ENCODE assay signal across 1 cellular context in genomic region chr16:89431158-89431584, GRCh38.
TF ChIP-seq lines count a peak whose summit lies in the region.

No MANE protein-coding gene starts in this region.

TF ChIP-seq in HEK293, 187 proteins besides CTCF, POLR2A, EP300 and RAD21 (continued from another document):
- no peak for TF ChIP-seq ZNF513 (tag by site-specific recombination; IDR thresholded peaks at IDR 0.05)
- TF ChIP-seq ZNF223 (tag by site-specific recombination; IDR thresholded peaks at IDR 0.05) = no peak
- TF ChIP-seq MEIS1 (CRISPR knock-in tag; IDR thresholded peaks at IDR 0.05; ENCODE audit: borderline replicate concordance) = no peak
